ENCODE assay signal across 8 cellular contexts in genomic region chr17:50501054-50501453, GRCh38. TPM values are rescaled to one million over a fixed set of nuclear protein-coding genes. Genes with fewer than 3 reads are reported as not detected.
DNase-seq lines count a peak whose midpoint lies in the region; ATAC-seq and TF ChIP-seq lines count a peak whose summit lies in the region.

No MANE protein-coding gene starts in this region.

- 61 to 69% methylated on average over 4 of the region's 5 CpGs for WGBS in endodermal cell (ENCODE audit: insufficient coverage in 1 of 2, insufficient read length in 1 of 2), 2 experiments

- peaks cover 24% of the 10 kb centered on the region for H3F3A ChIP-seq in PC-9 (ENCODE audit: insufficient read depth, low read depth)

- peak; percentile 46 to 47 for DNase-seq in activated T-cell treated with anti-CD3 and anti-CD28 coated beads, Interleukin-2, amount 50 U/mL, for 48 hours
- no peak for DNase-seq in activated T-cell treated with anti-CD3 and anti-CD28 coated beads, Interleukin-2, amount 50 U/mL, for 4 hours
- DNase-seq in PC-9 (no peak), endodermal cell (peak; percentile 79), H7 (no peak), NCI-H187 (lab: John Stamatoyannopoulos, UW) (no peak)
- DNase-seq in stimulated activated CD4-positive, alpha-beta T cell treated with anti-CD3 and anti-CD28 coated beads, Interleukin-4, amount 100 ng/mL, for 1 hour = peak; percentile 31

- TF ChIP-seq CTCF in PC-9 (conservative IDR thresholded peaks at IDR 0.05) (peak; percentile 64), endodermal cell (conservative IDR thresholded peaks at IDR 0.05) (peak; percentile 78)

- H3K27ac Mint-ChIP-seq in endodermal cell = no peak overlapping the region

- no peaks in the 10 kb centered on the region for H3K9me2 ChIP-seq in PC-9 (ENCODE audit: insufficient read depth)

- CTCF ChIA-PET in PC-9 (lab: Charles Lee) = no interaction called here

- peaks cover 9% of the 10 kb centered on the region for H3K4me1 Mint-ChIP-seq in activated T-cell treated with anti-CD3 and anti-CD28 coated beads, Interleukin-2, amount 50 U/mL, for 4 hours (ENCODE audit: low read depth)
- H3K4me1 Mint-ChIP-seq in endodermal cell = peaks cover 5% of the 10 kb centered on the region

- H3K27me3 Mint-ChIP-seq in activated T-cell treated with anti-CD3 and anti-CD28 coated beads, Interleukin-2, amount 50 U/mL, for 4 hours (ENCODE audit: low read depth) = peaks cover 2% of the 10 kb centered on the region
- H3K27me3 Mint-ChIP-seq in endodermal cell (ENCODE audit: insufficient read depth) = peaks cover 13% of the 10 kb centered on the region

- no peak overlapping the region for H3K4me3 ChIP-seq in PC-9
- no peak overlapping the region for H3K4me3 ChIP-seq in endodermal cell (ENCODE audit: low read length)
- H3K4me3 ChIP-seq in H7 (ENCODE audit: insufficient read depth, low read depth, low read length) = no peak overlapping the region

- H2AFZ ChIP-seq in PC-9 = no peak overlapping the region

- H3K9ac ChIP-seq in endodermal cell (ENCODE audit: extremely low read depth, low read length, poor library complexity, severe bottlenecking) = no peak overlapping the region

- BruUV-seq in PC-9 (replicated peaks; lab: Mats Ljungman, UMichigan) = no TSS peak

- ATAC-seq in activated T-cell treated with anti-CD3 and anti-CD28 coated beads, Interleukin-2, amount 50 U/mL, for 4 hours = no peak
- ATAC-seq in GM19452 (IDR thresholded peaks at IDR 0.05; ENCODE audit: unreplicated experiment) = no peak

- H3K27ac ChIP-seq in PC-9 = no peak overlapping the region
- no peak overlapping the region for H3K27ac ChIP-seq in endodermal cell (ENCODE audit: low read depth, low read length)

- H3K9me3 Mint-ChIP-seq in activated T-cell treated with anti-CD3 and anti-CD28 coated beads, Interleukin-2, amount 50 U/mL, for 4 hours = no peaks in the 10 kb centered on the region
- no peaks in the 10 kb centered on the region for H3K9me3 Mint-ChIP-seq in endodermal cell

- intact Hi-C loops in PC-9 (cut with micrococcal nuclease; ENCODE audit: unreplicated experiment) = loop anchor here (1.0 kb wide), 1 partner anchor 19 kb away; no protein-coding TSS in a partner anchor

- peaks cover 30% of the 10 kb centered on the region for H3K4me1 ChIP-seq in PC-9 (replicated peaks; ENCODE audit: insufficient read depth)
- H3K4me1 ChIP-seq in endodermal cell (ENCODE audit: control insufficient read depth, insufficient read depth, low read length) = no peaks in the 10 kb centered on the region

- H3K36me3 Mint-ChIP-seq in activated T-cell treated with anti-CD3 and anti-CD28 coated beads, Interleukin-2, amount 50 U/mL, for 4 hours (ENCODE audit: insufficient read depth) = no peaks in the 10 kb centered on the region
- no peaks in the 10 kb centered on the region for H3K36me3 Mint-ChIP-seq in endodermal cell (ENCODE audit: low read depth)

- H3K27me3 ChIP-seq in PC-9 (ENCODE audit: insufficient read depth, low read depth) (no peaks in the 10 kb centered on the region), endodermal cell (ENCODE audit: control insufficient read depth, insufficient read depth, low read length, poor library complexity, severe bottlenecking) (peaks cover 8% of the 10 kb centered on the region), H7 (ENCODE audit: control insufficient read depth, insufficient read depth, low read length) (no peaks in the 10 kb centered on the region; the same call in 1 of the 2 replicates)

- no peaks in the 10 kb centered on the region for H4K20me1 ChIP-seq in PC-9 (ENCODE audit: insufficient read depth)

- H3K36me3 ChIP-seq in PC-9 (ENCODE audit: low read depth) (no peaks in the 10 kb centered on the region), endodermal cell (ENCODE audit: control insufficient read depth, insufficient read depth, low read length) (no peaks in the 10 kb centered on the region), H7 (replicated peaks; ENCODE audit: control insufficient read depth, insufficient read depth, low read length) (no peaks in the 10 kb centered on the region)

- no peaks in the 10 kb centered on the region for H3K79me2 ChIP-seq in PC-9 (ENCODE audit: low read depth)

- POLR2A ChIA-PET in PC-9 (lab: Charles Lee; ENCODE audit: unreplicated experiment) = no interaction called here

- no peaks in the 10 kb centered on the region for H3K9me3 ChIP-seq in PC-9 (ENCODE audit: insufficient read depth, low read depth)
- H3K9me3 ChIP-seq in endodermal cell (ENCODE audit: control insufficient read depth, low read length) = no peaks in the 10 kb centered on the region

- H3K4me2 ChIP-seq in PC-9 = no peak overlapping the region

- H3K4me3 Mint-ChIP-seq in activated T-cell treated with anti-CD3 and anti-CD28 coated beads, Interleukin-2, amount 50 U/mL, for 4 hours = no peak overlapping the region
- no peak overlapping the region for H3K4me3 Mint-ChIP-seq in endodermal cell

RNA-seq across cellular contexts. Expression of gene MYCBPAP, which starts 7.2 kb away (rescaled TPM):
- under 1 TPM; 0.26 to 0.49 (median 0.30) TPM for total RNA-seq in activated T-cell treated with anti-CD3 and anti-CD28 coated beads, Interleukin-2, amount 50 U/mL, for 4 hours
- total RNA-seq in PC-9 (2021) (4.9 and 11.6 TPM in 2 replicates), endodermal cell (1 to 10 TPM; 3.5 to 7.1 TPM)
- 2.6 TPM for polyA plus RNA-seq in endodermal cell (2013, experiment 1 of 2)
- 1.6 TPM for polyA plus RNA-seq in endodermal cell (2013, experiment 2 of 2)
- total RNA-seq in H7 (2014; rRNA removed; shearing (Covaris generic)) = 0.62 and 3.2 TPM in 2 replicates

RNA-seq across cellular contexts. Expression of gene RSAD1, which starts 22.4 kb away (rescaled TPM):
- total RNA-seq in activated T-cell treated with anti-CD3 and anti-CD28 coated beads, Interleukin-2, amount 50 U/mL, for 4 hours = 10 to 100 TPM; 59.9 to 67.7 (median 67.4) TPM
- total RNA-seq in PC-9 (2021) (14.8 and 15.1 TPM in 2 replicates), endodermal cell (10 to 100 TPM; 26.6 to 35.8 TPM)
- 32.2 TPM for polyA plus RNA-seq in endodermal cell (2013, experiment 1 of 2)
- polyA plus RNA-seq in endodermal cell (2013, experiment 2 of 2) = 25.3 TPM
- total RNA-seq in H7 (2014; rRNA removed; shearing (Covaris generic)) = 28.4 and 38.1 TPM in 2 replicates

RNA-seq across cellular contexts. Expression of gene EPN3, which starts 31.5 kb away (rescaled TPM):
- total RNA-seq in activated T-cell treated with anti-CD3 and anti-CD28 coated beads, Interleukin-2, amount 50 U/mL, for 4 hours = under 1 TPM in 1 of 3 donors, not detected in 2; 0.30 TPM
- 15.6 and 22.8 TPM in 2 replicates for total RNA-seq in PC-9 (2021)
- total RNA-seq in endodermal cell = under 1 TPM in 1 of 2 donors, not detected in 1; 0.66 TPM
- 0.21 TPM for polyA plus RNA-seq in endodermal cell (2013, experiment 1 of 2)
- not detected for polyA plus RNA-seq in endodermal cell (2013, experiment 2 of 2)
- total RNA-seq in H7 (2014; rRNA removed; shearing (Covaris generic)) = 0.07 and 0.87 TPM in 2 replicates

RNA-seq across cellular contexts. Expression of gene CHAD, which starts 32.4 kb away (rescaled TPM):
- total RNA-seq in activated T-cell treated with anti-CD3 and anti-CD28 coated beads, Interleukin-2, amount 50 U/mL, for 4 hours = not detected
- total RNA-seq in PC-9 (2021) = not detected in 2 replicates
- under 1 TPM in 1 of 2 donors, not detected in 1; 0.15 TPM for total RNA-seq in endodermal cell
- polyA plus RNA-seq in endodermal cell (2013, experiment 1 of 2) = not detected
- polyA plus RNA-seq in endodermal cell (2013, experiment 2 of 2) = 0.17 TPM
- total RNA-seq in H7 (2014; rRNA removed; shearing (Covaris generic)) = not detected in 2 replicates

RNA-seq across cellular contexts. Expression of gene SPATA20, which starts 45.9 kb away (rescaled TPM):
- total RNA-seq in activated T-cell treated with anti-CD3 and anti-CD28 coated beads, Interleukin-2, amount 50 U/mL, for 4 hours = 10 to 100 TPM in 2 of 3 donors, 1 to 10 TPM in 1; 6.5 to 16.9 (median 13.5) TPM
- total RNA-seq in PC-9 (2021) = 41.5 and 60.5 TPM in 2 replicates
- 10 to 100 TPM; 40.4 to 40.5 TPM for total RNA-seq in endodermal cell
- polyA plus RNA-seq in endodermal cell (2013, experiment 1 of 2) = 22.2 TPM
- polyA plus RNA-seq in endodermal cell (2013, experiment 2 of 2) = 21.2 TPM
- total RNA-seq in H7 (2014; rRNA removed; shearing (Covaris generic)) = 31.0 and 42.6 TPM in 2 replicates

Comparison
In these comparisons a context has a peak if more than half of its experiments do, and no peak if none do; other contexts are left out.
1. DNase-seq: peak in activated T-cell treated with anti-CD3 and anti-CD28 coated beads, Interleukin-2, amount 50 U/mL, for 48 hours (2 of 2), endodermal cell (single experiment) and stimulated activated CD4-positive, alpha-beta T cell treated with anti-CD3 and anti-CD28 coated beads, Interleukin-4, amount 100 ng/mL, for 1 hour (single experiment); none in activated T-cell treated with anti-CD3 and anti-CD28 coated beads, Interleukin-2, amount 50 U/mL, for 4 hours (single experiment), PC-9 (0 of 2), H7 (single experiment) and NCI-H187 (0 of 2).